Comparison of ENCODE assay signal across 8 cellular contexts in the genomic region with DNA sequence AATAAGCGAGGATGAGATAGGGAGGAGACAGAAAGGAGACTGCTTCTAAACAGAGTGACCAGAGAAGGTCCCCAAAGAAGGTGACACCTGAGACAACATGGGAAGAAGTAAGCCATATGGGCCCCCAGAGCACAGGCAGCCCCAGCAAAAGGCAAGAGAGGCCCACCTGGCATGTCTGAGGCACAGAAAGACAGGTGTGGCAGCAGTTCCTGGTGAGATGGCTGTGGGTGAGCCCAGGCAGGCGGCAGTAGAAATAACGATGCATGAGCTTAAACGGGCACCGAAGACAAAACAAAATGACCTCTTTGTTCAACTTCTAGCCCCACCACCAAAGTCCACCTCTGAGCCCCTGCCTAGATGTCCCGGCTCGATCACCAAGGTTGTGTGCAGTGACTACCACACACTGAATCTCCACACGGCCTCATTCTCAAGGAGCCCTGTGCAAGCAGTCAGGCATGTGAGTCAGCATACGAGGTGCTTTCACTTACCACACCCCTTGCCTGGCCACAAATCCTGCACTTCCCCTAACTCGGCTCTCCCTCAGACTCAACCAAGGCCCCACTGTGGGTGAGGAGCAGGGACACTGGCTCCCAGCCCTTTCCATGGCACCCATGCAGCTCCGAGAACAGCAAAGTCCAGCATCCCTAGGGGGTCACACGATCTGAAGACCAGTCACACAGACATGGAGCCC.
A peak's percentile ranks its signal among the peaks of the same experiment; 100 is the strongest.
DNase-seq lines count a peak whose midpoint lies in the region; ATAC-seq and TF ChIP-seq lines count a peak whose summit lies in the region.

No MANE protein-coding gene starts in this region.

- no peaks in the 10 kb centered on the region for H4K20me1 ChIP-seq in OCI-LY3 (ENCODE audit: insufficient read depth, low read length)

- DNase-seq in activated gamma-delta T cell treated with anti-CD3 and anti-CD28 coated beads, Interleukin-2, amount 50 U/mL, for 16 hours (ENCODE audit: low read depth), result peak; percentile 7
- DNase-seq in activated gamma-delta T cell treated with Interleukin-2 at 50 U/mL for 16 hours (no peak), astrocyte of the cerebellum (ENCODE audit: low read depth) (peak; percentile 29), left colon (peak; percentile 65 to 80), T-helper 9 cell (no peak)

- peak overlapping the region; percentile 70 for H3K4me2 ChIP-seq in OCI-LY3 (ENCODE audit: low read length)

- H3K27me3 ChIP-seq in OCI-LY3 (ENCODE audit: low read depth, low read length), result no peaks in the 10 kb centered on the region
- no peaks in the 10 kb centered on the region for H3K27me3 ChIP-seq in stomach smooth muscle (ENCODE audit: control insufficient read depth in 1 of 2, insufficient read depth in 2 of 2, low read length in 2 of 2)

- H3K4me1 ChIP-seq in OCI-LY3 (ENCODE audit: low read length) (peaks cover 59% of the 10 kb centered on the region), stomach smooth muscle (ENCODE audit: control insufficient read depth, insufficient read depth, low read length) (peaks cover 74% of the 10 kb centered on the region)

- H3K9ac ChIP-seq in OCI-LY3 (ENCODE audit: low read length) (peak overlapping the region; percentile 6; the same call in 1 of the 2 replicates), stomach smooth muscle (ENCODE audit: low read length in 2 of 2) (peak overlapping the region; percentile 36 to 38)

- TF ChIP-seq CTCF in OCI-LY3 (IDR thresholded peaks at IDR 0.05; ENCODE audit: low read depth, low read length), result no peak
- TF ChIP-seq CTCF in astrocyte of the cerebellum (IDR thresholded peaks at IDR 0.05; ENCODE audit: low read depth, low read length, missing control alignments), result no peak

- no peak overlapping the region for H3K27ac ChIP-seq in OCI-LY3 (ENCODE audit: low read length)
- H3K27ac ChIP-seq in stomach smooth muscle (ENCODE audit: low read length), result peak overlapping the region; percentile 73

- no peaks in the 10 kb centered on the region for H3K9me3 ChIP-seq in OCI-LY3 (ENCODE audit: insufficient read depth, low read length)
- H3K9me3 ChIP-seq in stomach smooth muscle (ENCODE audit: control insufficient read depth in 2 of 2, low read length in 2 of 2), result no peaks in the 10 kb centered on the region

- H3K79me2 ChIP-seq in OCI-LY3 (ENCODE audit: low read length), result peaks cover 44% of the 10 kb centered on the region

- H3K4me3 ChIP-seq in OCI-LY3 (ENCODE audit: low read length), result peak overlapping the region; percentile 35; the same call in 1 of the 2 replicates
- H3K4me3 ChIP-seq in astrocyte of the cerebellum (ENCODE audit: low read depth, low read length), result no peak overlapping the region
- H3K4me3 ChIP-seq in stomach smooth muscle (ENCODE audit: low read length in 2 of 2), result peak overlapping the region in 1 of 2 donors; percentile 47

- peak; percentile 64 for ATAC-seq in left colon
- no peak for ATAC-seq in GM18907 (IDR thresholded peaks at IDR 0.05; ENCODE audit: unreplicated experiment)

- intact Hi-C loops in left colon (cut with DNase I, micrococcal nuclease), result no loop called here

- H3K36me3 ChIP-seq in OCI-LY3 (replicated peaks; ENCODE audit: low read depth, low read length) (no peaks in the 10 kb centered on the region), stomach smooth muscle (ENCODE audit: control insufficient read depth in 2 of 2, insufficient read depth in 2 of 2, low read length in 2 of 2) (no peaks in the 10 kb centered on the region)

- in situ Hi-C loops in astrocyte of the cerebellum (cut with HindIII; ENCODE audit: low sequenced_read_pairs), result no loop called here

- H2AFZ ChIP-seq in OCI-LY3 (ENCODE audit: low read depth, low read length), result no peak overlapping the region

Comparison
In these comparisons a context has a peak if more than half of its experiments do, and no peak if none do; other contexts are left out.
1. DNase-seq: peak in activated gamma-delta T cell treated with anti-CD3 and anti-CD28 coated beads, Interleukin-2, amount 50 U/mL, for 16 hours (single experiment), astrocyte of the cerebellum (single experiment) and left colon (2 of 2); none in activated gamma-delta T cell treated with Interleukin-2 at 50 U/mL for 16 hours (single experiment) and T-helper 9 cell (single experiment).